ENCODE assay signal across 15 cellular contexts in genomic region chr17:27535975-27536374, GRCh38.
DNase-seq lines count a peak whose midpoint lies in the region; ATAC-seq and TF ChIP-seq lines count a peak whose summit lies in the region.
"Had no signal": no experiment of that assay in that cellular context is flagged by ENCODE, and none has a peak within 500 bp of the region (broad histone marks: within the 10 kb centered on the region; RNA-seq: fewer than 3 reads in every experiment).

No MANE protein-coding gene starts in this region.

- no peak overlapping the region for H4K8ac ChIP-seq in neuronal stem cell (ENCODE audit: low read depth, low read length)

- H3K4me3 Mint-ChIP-seq in stimulated activated naive CD8-positive, alpha-beta T cell treated with anti-CD3 and anti-CD28 coated beads, Interleukin-15, Interleukin-2, amounts not matched to agents 100 ng/mL and 50 ng/mL, for 24 hours, result no peak overlapping the region
- H3K4me3 Mint-ChIP-seq in stimulated activated naive CD8-positive, alpha-beta T cell treated with anti-CD3 and anti-CD28 coated beads, Interleukin-15, amount 100 ng/mL, for 72 hours, result no peak overlapping the region
- no peak overlapping the region for H3K4me3 Mint-ChIP-seq in stimulated activated naive B cell treated with anti-CD40 and anti-IgM and Interleukin-4, amounts not matched to agents 10 μg/mL and 1 μg/mL and 100 μg/mL, for 72 hours
- H3K4me3 Mint-ChIP-seq: CD8-positive, alpha-beta memory T cell; T-cell had no signal

- H3K27me3 ChIP-seq in neuronal stem cell (ENCODE audit: control insufficient read depth in 3 of 3, insufficient read depth in 3 of 3, low read depth in 1 of 3, low read length in 3 of 3) (no peaks in the 10 kb centered on the region), left lung (no peaks in the 10 kb centered on the region)

- H3K4me1 Mint-ChIP-seq in stimulated activated naive CD8-positive, alpha-beta T cell treated with anti-CD3 and anti-CD28 coated beads, Interleukin-15, Interleukin-2, amounts not matched to agents 100 ng/mL and 50 ng/mL, for 24 hours (ENCODE audit: low read depth), result peaks cover 65% of the 10 kb centered on the region
- H3K4me1 Mint-ChIP-seq in stimulated activated naive CD8-positive, alpha-beta T cell treated with anti-CD3 and anti-CD28 coated beads, Interleukin-15, amount 100 ng/mL, for 72 hours, result peaks cover 86% of the 10 kb centered on the region
- peaks cover 32 to 49% of the 10 kb centered on the region in 2 donors for H3K4me1 Mint-ChIP-seq in stimulated activated naive B cell treated with anti-CD40 and anti-IgM and Interleukin-4, amounts not matched to agents 10 μg/mL and 1 μg/mL and 100 μg/mL, for 72 hours

- no peak overlapping the region for H3K4me3 ChIP-seq in fibroblast of villous mesenchyme (ENCODE audit: low read depth, low read length)
- no peak overlapping the region for H3K4me3 ChIP-seq in neuronal stem cell (ENCODE audit: low read length in 2 of 2)
- H3K4me3 ChIP-seq in left lung, result no peak overlapping the region

- H4K91ac ChIP-seq in neuronal stem cell (ENCODE audit: low read depth, low read length, poor library complexity), result no peak overlapping the region

- no peaks in the 10 kb centered on the region for H3K9me3 Mint-ChIP-seq in stimulated activated naive CD8-positive, alpha-beta T cell treated with anti-CD3 and anti-CD28 coated beads, Interleukin-15, Interleukin-2, amounts not matched to agents 100 ng/mL and 50 ng/mL, for 24 hours
- no peaks in the 10 kb centered on the region for H3K9me3 Mint-ChIP-seq in stimulated activated naive CD8-positive, alpha-beta T cell treated with anti-CD3 and anti-CD28 coated beads, Interleukin-15, amount 100 ng/mL, for 72 hours
- H3K9me3 Mint-ChIP-seq in stimulated activated naive B cell treated with anti-CD40 and anti-IgM and Interleukin-4, amounts not matched to agents 10 μg/mL and 1 μg/mL and 100 μg/mL, for 72 hours, result no peaks in the 10 kb centered on the region
- H3K9me3 Mint-ChIP-seq: CD8-positive, alpha-beta memory T cell; T-cell had no signal

- no peak overlapping the region for H2BK12ac ChIP-seq in neuronal stem cell (ENCODE audit: low read length)

- H3K36me3 Mint-ChIP-seq in stimulated activated naive CD8-positive, alpha-beta T cell treated with anti-CD3 and anti-CD28 coated beads, Interleukin-15, Interleukin-2, amounts not matched to agents 100 ng/mL and 50 ng/mL, for 24 hours (ENCODE audit: low read depth), result peaks cover 5% of the 10 kb centered on the region
- peaks cover 0 to 4% of the 10 kb centered on the region in 2 donors for H3K36me3 Mint-ChIP-seq in stimulated activated naive B cell treated with anti-CD40 and anti-IgM and Interleukin-4, amounts not matched to agents 10 μg/mL and 1 μg/mL and 100 μg/mL, for 72 hours
- H3K36me3 Mint-ChIP-seq: CD8-positive, alpha-beta memory T cell; T-cell had no signal

- intact Hi-C loops in left lung (cut with DNase I), result no loop called here

- H2BK5ac ChIP-seq in neuronal stem cell (ENCODE audit: low read length), result no peak overlapping the region

- no peaks in the 10 kb centered on the region for H3K27me3 Mint-ChIP-seq in stimulated activated naive CD8-positive, alpha-beta T cell treated with anti-CD3 and anti-CD28 coated beads, Interleukin-15, Interleukin-2, amounts not matched to agents 100 ng/mL and 50 ng/mL, for 24 hours
- H3K27me3 Mint-ChIP-seq in stimulated activated naive CD8-positive, alpha-beta T cell treated with anti-CD3 and anti-CD28 coated beads, Interleukin-15, amount 100 ng/mL, for 72 hours, result no peaks in the 10 kb centered on the region
- H3K27me3 Mint-ChIP-seq in stimulated activated naive B cell treated with anti-CD40 and anti-IgM and Interleukin-4, amounts not matched to agents 10 μg/mL and 1 μg/mL and 100 μg/mL, for 72 hours, result no peaks in the 10 kb centered on the region
- H3K27me3 Mint-ChIP-seq: T-cell had no signal

- no peak for DNase-seq in stimulated activated naive CD8-positive, alpha-beta T cell treated with anti-CD3 and anti-CD28 coated beads, Interleukin-15, amount 100 ng/mL, for 72 hours
- peak; percentile 46 for DNase-seq in fibroblast of villous mesenchyme (ENCODE audit: low read depth)
- no peak for DNase-seq in neuronal stem cell (ENCODE audit: low spot score)
- no peak for DNase-seq in left lung
- DNase-seq in stimulated activated naive B cell treated with anti-CD40 and anti-IgM and Interleukin-4, amounts not matched to agents 10 μg/mL and 1 μg/mL and 100 μg/mL, for 72 hours, result no peak
- DNase-seq: CD8-positive, alpha-beta memory T cell; GDM1; NCI-H146; NCI-H524 treated with DMSO at 0.1 percent for 48 hours; retina; stimulated activated CD4-positive, alpha-beta T cell treated with anti-CD3 and anti-CD28 coated beads, Interleukin-4, amount 100 ng/mL, for 1 hour; T-cell had no signal

- peaks cover 9 to 10% of the 10 kb centered on the region in 2 donors for H3K4me1 ChIP-seq in neuronal stem cell (ENCODE audit: control insufficient read depth in 2 of 2, insufficient read depth in 1 of 2, low read depth in 1 of 2, low read length in 2 of 2)
- peaks cover 46 to 74% of the 10 kb centered on the region in 2 donors for H3K4me1 ChIP-seq in left lung

- peak overlapping the region; percentile 20 for H3K18ac ChIP-seq in neuronal stem cell (ENCODE audit: low read length)

- H3K36me3 ChIP-seq in neuronal stem cell (replicated peaks in 1 of 2; ENCODE audit: control insufficient read depth in 2 of 2, insufficient read depth in 2 of 2, low read length in 2 of 2) (no peaks in the 10 kb centered on the region), left lung (no peaks in the 10 kb centered on the region)

- H2AK5ac ChIP-seq in neuronal stem cell (ENCODE audit: low read depth, low read length), result no peak overlapping the region

- ATAC-seq in stimulated activated naive CD8-positive, alpha-beta T cell treated with anti-CD3 and anti-CD28 coated beads, Interleukin-15, amount 100 ng/mL, for 72 hours, result no peak
- ATAC-seq in left lung, result no peak
- ATAC-seq in GM18861 (IDR thresholded peaks at IDR 0.05; ENCODE audit: unreplicated experiment), result no peak
- no peak for ATAC-seq in stimulated activated naive B cell treated with anti-CD40 and anti-IgM and Interleukin-4, amounts not matched to agents 10 μg/mL and 1 μg/mL and 100 μg/mL, for 72 hours (replicated peaks)
- ATAC-seq in HG03280 (IDR thresholded peaks at IDR 0.05; ENCODE audit: unreplicated experiment), result no peak
- ATAC-seq: T-cell had no signal

- H2AFZ ChIP-seq in neuronal stem cell (ENCODE audit: low read length), result no peak overlapping the region

- peak overlapping the region; percentile 14 for H3K27ac Mint-ChIP-seq in stimulated activated naive CD8-positive, alpha-beta T cell treated with anti-CD3 and anti-CD28 coated beads, Interleukin-15, Interleukin-2, amounts not matched to agents 100 ng/mL and 50 ng/mL, for 24 hours
- H3K27ac Mint-ChIP-seq in stimulated activated naive CD8-positive, alpha-beta T cell treated with anti-CD3 and anti-CD28 coated beads, Interleukin-15, amount 100 ng/mL, for 72 hours, result no peak overlapping the region
- H3K27ac Mint-ChIP-seq in stimulated activated naive B cell treated with anti-CD40 and anti-IgM and Interleukin-4, amounts not matched to agents 10 μg/mL and 1 μg/mL and 100 μg/mL, for 72 hours, result no peak overlapping the region
- H3K27ac Mint-ChIP-seq: T-cell had no signal

- no peak overlapping the region for H2BK120ac ChIP-seq in neuronal stem cell (ENCODE audit: low read depth, low read length)

- H2BK15ac ChIP-seq in neuronal stem cell (ENCODE audit: low read length), result no peak overlapping the region

- H3K9me3 ChIP-seq in neuronal stem cell (replicated peaks in 1 of 2; ENCODE audit: control insufficient read depth in 2 of 2, insufficient read depth in 1 of 2, low read depth in 1 of 2, low read length in 2 of 2) (no peaks in the 10 kb centered on the region), left lung (no peaks in the 10 kb centered on the region)

- no peak for TF ChIP-seq CTCF in fibroblast of villous mesenchyme (IDR thresholded peaks at IDR 0.05; ENCODE audit: insufficient read depth, low read depth, low read length)
- no peak for TF ChIP-seq CTCF in left lung (IDR thresholded peaks at IDR 0.05)

- peaks cover 3% of the 10 kb centered on the region for H3K79me1 ChIP-seq in neuronal stem cell (ENCODE audit: low read depth, low read length)

- H3K27ac ChIP-seq in neuronal stem cell (replicated peaks; ENCODE audit: low read length) (no peak overlapping the region), left lung (peak overlapping the region in 1 of 2 donors; percentile 7)

- no peak overlapping the region for H3K4ac ChIP-seq in neuronal stem cell (ENCODE audit: low read length)

- H3K23ac ChIP-seq in neuronal stem cell (ENCODE audit: low read depth, low read length, poor library complexity), result no peak overlapping the region

- no peak overlapping the region for H3K4me2 ChIP-seq in neuronal stem cell (ENCODE audit: insufficient read depth, low read length, poor library complexity, severe bottlenecking)

- WGBS in neuronal stem cell (ENCODE audit: extremely low coverage in 2 of 2, insufficient read length in 2 of 2, insufficient replicate concordance in 1 of 2), 2 donors, result no CpG with 5 or more reads among the region's 7 CpGs

- H3K14ac ChIP-seq in neuronal stem cell (ENCODE audit: low read length), result no peak overlapping the region

- no peak overlapping the region for H3K9ac ChIP-seq in neuronal stem cell (ENCODE audit: low read depth, low read length, poor library complexity)
